Comparison of ENCODE assay signal across 1 cellular context in genomic region chr1:214277704-214278635, GRCh38.
A peak's percentile ranks its signal among the peaks of the same experiment; 100 is the strongest.
TF ChIP-seq lines count a peak whose summit lies in the region.

No MANE protein-coding gene starts in this region.

TF ChIP-seq in HEK293, 187 proteins besides CTCF, POLR2A, EP300 and RAD21 (continued from another document and continues in another):
- TF ChIP-seq TSHZ1 (tag by site-specific recombination; IDR thresholded peaks at IDR 0.05; ENCODE audit: borderline replicate concordance), result peak; percentile 77
- no peak for TF ChIP-seq ZNF280D (tag by site-specific recombination; IDR thresholded peaks at IDR 0.05)
- TF ChIP-seq ZNF416 (tag by site-specific recombination; IDR thresholded peaks at IDR 0.05), result no peak
- TF ChIP-seq ZNF449 (tag by site-specific recombination; IDR thresholded peaks at IDR 0.05), result peak; percentile 45; the same call in 1 of the 2 replicates
- 0 out of 2 replicates have a peak, but pooled peaks have one; percentile 31 for TF ChIP-seq ZNF10 (tag by site-specific recombination; IDR thresholded peaks at IDR 0.05)
- peak; percentile 45 for TF ChIP-seq PRDM10 (tag by site-specific recombination; IDR thresholded peaks at IDR 0.05)
- peak; percentile 73 for TF ChIP-seq ZXDB (tag by site-specific recombination; IDR thresholded peaks at IDR 0.05)
- TF ChIP-seq, protein P1, sequence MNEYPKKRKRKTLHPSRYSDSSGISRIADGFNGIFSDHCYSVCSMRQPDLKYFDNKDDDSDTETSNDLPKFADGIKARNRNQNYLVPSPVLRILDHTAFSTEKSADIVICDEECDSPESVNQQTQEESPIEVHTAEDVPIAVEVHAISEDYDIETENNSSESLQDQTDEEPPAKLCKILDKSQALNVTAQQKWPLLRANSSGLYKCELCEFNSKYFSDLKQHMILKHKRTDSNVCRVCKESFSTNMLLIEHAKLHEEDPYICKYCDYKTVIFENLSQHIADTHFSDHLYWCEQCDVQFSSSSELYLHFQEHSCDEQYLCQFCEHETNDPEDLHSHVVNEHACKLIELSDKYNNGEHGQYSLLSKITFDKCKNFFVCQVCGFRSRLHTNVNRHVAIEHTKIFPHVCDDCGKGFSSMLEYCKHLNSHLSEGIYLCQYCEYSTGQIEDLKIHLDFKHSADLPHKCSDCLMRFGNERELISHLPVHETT (tag by site-specific recombination; IDR thresholded peaks at IDR 0.05), result no peak
- peak; percentile 98 for TF ChIP-seq ZNF600 (tag by site-specific recombination; IDR thresholded peaks at IDR 0.05)
- TF ChIP-seq ZBTB44 (tag by site-specific recombination; IDR thresholded peaks at IDR 0.05), result peak; percentile 51; the same call in 1 of the 2 replicates
- TF ChIP-seq GLIS1 (tag by site-specific recombination; IDR thresholded peaks at IDR 0.05), result peak; percentile 59
- 0 out of 2 replicates have a peak, but pooled peaks have one; percentile 34 for TF ChIP-seq GLI2 (tag by site-specific recombination; IDR thresholded peaks at IDR 0.05; ENCODE audit: borderline replicate concordance, low read depth)
- peak; percentile 85 for TF ChIP-seq GFI1B (tag by site-specific recombination; IDR thresholded peaks at IDR 0.05)
- peak; percentile 49; the same call in 1 of the 2 replicates for TF ChIP-seq KLF10 (tag by site-specific recombination; IDR thresholded peaks at IDR 0.05)
- peak; percentile 60; the same call in 1 of the 2 replicates for TF ChIP-seq KLF17 (tag by site-specific recombination; IDR thresholded peaks at IDR 0.05)
- TF ChIP-seq ZFP3 (tag by site-specific recombination; IDR thresholded peaks at IDR 0.05; ENCODE audit: low read depth), result no peak
- no peak for TF ChIP-seq ZNF16 (tag by site-specific recombination; IDR thresholded peaks at IDR 0.05; ENCODE audit: low read depth)
- TF ChIP-seq IKZF3 (tag by site-specific recombination; IDR thresholded peaks at IDR 0.05), result peak; percentile 74
- no peak for TF ChIP-seq ZNF426 (tag by site-specific recombination; IDR thresholded peaks at IDR 0.05)
- peak; percentile 37; the same call in 1 of the 2 replicates for TF ChIP-seq EGR2 (tag by site-specific recombination; IDR thresholded peaks at IDR 0.05; ENCODE audit: low read depth)
- TF ChIP-seq ZNF23 (tag by site-specific recombination; IDR thresholded peaks at IDR 0.05; ENCODE audit: borderline replicate concordance), result no peak
- TF ChIP-seq ZNF791 (tag by site-specific recombination; IDR thresholded peaks at IDR 0.05), result no peak
- peak; percentile 73; the same call in 1 of the 2 replicates for TF ChIP-seq MZF1 (tag by site-specific recombination; IDR thresholded peaks at IDR 0.05; ENCODE audit: borderline replicate concordance)
- 0 out of 2 replicates have a peak, but pooled peaks have one; percentile 17 for TF ChIP-seq KLF8 (tag by site-specific recombination; IDR thresholded peaks at IDR 0.05)
- no peak for TF ChIP-seq ZBTB6 (tag by site-specific recombination; IDR thresholded peaks at IDR 0.05)
- TF ChIP-seq, protein P2, sequence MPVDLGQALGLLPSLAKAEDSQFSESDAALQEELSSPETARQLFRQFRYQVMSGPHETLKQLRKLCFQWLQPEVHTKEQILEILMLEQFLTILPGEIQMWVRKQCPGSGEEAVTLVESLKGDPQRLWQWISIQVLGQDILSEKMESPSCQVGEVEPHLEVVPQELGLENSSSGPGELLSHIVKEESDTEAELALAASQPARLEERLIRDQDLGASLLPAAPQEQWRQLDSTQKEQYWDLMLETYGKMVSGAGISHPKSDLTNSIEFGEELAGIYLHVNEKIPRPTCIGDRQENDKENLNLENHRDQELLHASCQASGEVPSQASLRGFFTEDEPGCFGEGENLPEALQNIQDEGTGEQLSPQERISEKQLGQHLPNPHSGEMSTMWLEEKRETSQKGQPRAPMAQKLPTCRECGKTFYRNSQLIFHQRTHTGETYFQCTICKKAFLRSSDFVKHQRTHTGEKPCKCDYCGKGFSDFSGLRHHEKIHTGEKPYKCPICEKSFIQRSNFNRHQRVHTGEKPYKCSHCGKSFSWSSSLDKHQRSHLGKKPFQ (tag by site-specific recombination; IDR thresholded peaks at IDR 0.05), result peak; percentile 37; the same call in 1 of the 2 replicates
- TF ChIP-seq, protein P3, sequence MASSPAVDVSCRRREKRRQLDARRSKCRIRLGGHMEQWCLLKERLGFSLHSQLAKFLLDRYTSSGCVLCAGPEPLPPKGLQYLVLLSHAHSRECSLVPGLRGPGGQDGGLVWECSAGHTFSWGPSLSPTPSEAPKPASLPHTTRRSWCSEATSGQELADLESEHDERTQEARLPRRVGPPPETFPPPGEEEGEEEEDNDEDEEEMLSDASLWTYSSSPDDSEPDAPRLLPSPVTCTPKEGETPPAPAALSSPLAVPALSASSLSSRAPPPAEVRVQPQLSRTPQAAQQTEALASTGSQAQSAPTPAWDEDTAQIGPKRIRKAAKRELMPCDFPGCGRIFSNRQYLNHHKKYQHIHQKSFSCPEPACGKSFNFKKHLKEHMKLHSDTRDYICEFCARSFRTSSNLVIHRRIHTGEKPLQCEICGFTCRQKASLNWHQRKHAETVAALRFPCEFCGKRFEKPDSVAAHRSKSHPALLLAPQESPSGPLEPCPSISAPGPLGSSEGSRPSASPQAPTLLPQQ (tag by site-specific recombination; IDR thresholded peaks at IDR 0.05), result 0 out of 2 replicates have a peak, but pooled peaks have one; percentile 17
- peak; percentile 94 for TF ChIP-seq OSR2 (tag by site-specific recombination; IDR thresholded peaks at IDR 0.05)
- TF ChIP-seq ZNF610 (tag by site-specific recombination; IDR thresholded peaks at IDR 0.05; ENCODE audit: borderline replicate concordance), result peak; percentile 71; the same call in 1 of the 2 replicates
- TF ChIP-seq ZNF239 (tag by site-specific recombination; IDR thresholded peaks at IDR 0.05), result no peak
- TF ChIP-seq PRDM1 (tag by site-specific recombination; IDR thresholded peaks at IDR 0.05), result no peak
- no peak for TF ChIP-seq HOXA7 (CRISPR knock-in tag; IDR thresholded peaks at IDR 0.05; ENCODE audit: borderline replicate concordance)
- TF ChIP-seq ZNF501 (tag by site-specific recombination; IDR thresholded peaks at IDR 0.05), result 0 out of 2 replicates have a peak, but pooled peaks have one; percentile 26
